Comparison of ENCODE assay signal across 1 cellular context in the genomic region with DNA sequence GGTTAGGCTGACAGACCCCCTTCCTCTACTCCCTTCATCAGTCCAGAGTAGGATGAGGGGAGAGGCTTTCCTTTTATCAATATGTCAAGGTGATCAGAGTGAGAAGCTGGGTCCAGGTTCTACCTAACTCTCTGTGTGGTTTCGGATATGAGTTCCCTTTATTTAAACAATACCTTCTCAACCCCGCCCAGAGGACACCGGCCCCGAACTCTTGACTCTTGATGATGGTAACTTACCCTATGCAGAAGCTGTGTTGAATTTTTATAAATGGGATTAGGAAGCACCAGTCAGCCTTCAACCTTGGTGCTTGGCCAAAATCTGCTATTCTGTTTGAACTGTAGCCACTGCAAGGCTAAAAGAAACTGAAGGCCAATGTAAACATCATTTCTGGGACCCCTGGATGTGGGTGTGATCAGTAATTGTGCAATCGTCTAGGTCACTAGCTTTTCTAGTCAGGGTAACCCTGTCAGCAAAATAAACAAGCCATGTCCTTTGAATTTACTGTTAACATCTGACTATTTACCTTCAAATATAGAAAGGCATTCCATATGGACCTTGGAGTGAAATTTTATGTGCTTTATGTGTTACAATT.
A peak's percentile ranks its signal among the peaks of the same experiment; 100 is the strongest.
TF ChIP-seq lines count a peak whose summit lies in the region.

No MANE protein-coding gene starts in this region.

TF ChIP-seq in HepG2, 621 proteins besides CTCF, POLR2A, EP300 and RAD21 (continued from another document and continues in another):
- TF ChIP-seq KLF16 (CRISPR knock-in tag; IDR thresholded peaks at IDR 0.05) = peak in 1 of 2 experiments; percentile 73; a peak in 2 of 4 replicates
- TF ChIP-seq ZNF607 (CRISPR knock-in tag; IDR thresholded peaks at IDR 0.05; ENCODE audit: borderline replicate concordance) = no peak
- TF ChIP-seq HNF1B (CRISPR knock-in tag; IDR thresholded peaks at IDR 0.05) = peak; percentile 58; the same call in 1 of the 2 replicates
- TF ChIP-seq NPAS2 (CRISPR knock-in tag; IDR thresholded peaks at IDR 0.05; ENCODE audit: borderline replicate concordance) = no peak
- TF ChIP-seq TFAP4 (IDR thresholded peaks at IDR 0.05; ENCODE audit: borderline replicate concordance, low read depth) = peak; percentile 30; the same call in 1 of the 2 replicates
- TF ChIP-seq MBD4 (IDR thresholded peaks at IDR 0.05; ENCODE audit: borderline replicate concordance, low read length) = no peak
- TF ChIP-seq MZF1 (CRISPR knock-in tag; IDR thresholded peaks at IDR 0.05; ENCODE audit: borderline replicate concordance) = no peak
- no peak for TF ChIP-seq ZNF670 (CRISPR knock-in tag; IDR thresholded peaks at IDR 0.05; ENCODE audit: borderline replicate concordance)
- peak; percentile 63 for TF ChIP-seq ZFY (CRISPR knock-in tag; IDR thresholded peaks at IDR 0.05)
- TF ChIP-seq ZNF780A (CRISPR knock-in tag; IDR thresholded peaks at IDR 0.05) = no peak
- TF ChIP-seq ZBTB21 (CRISPR knock-in tag; IDR thresholded peaks at IDR 0.05) = no peak
- no peak for TF ChIP-seq SYNCRIP (IDR thresholded peaks at IDR 0.05; ENCODE audit: insufficient read depth, low read depth, low read length)
- TF ChIP-seq PTBP1 (IDR thresholded peaks at IDR 0.05; ENCODE audit: low read depth, low read length, poor library complexity, severe bottlenecking) = no peak
- peak; percentile 24; the same call in 1 of the 2 replicates for TF ChIP-seq ZNF652 (CRISPR knock-in tag; IDR thresholded peaks at IDR 0.05; ENCODE audit: borderline replicate concordance, low read depth)
- 0 out of 2 replicates have a peak, but pooled peaks have one; percentile 32 for TF ChIP-seq ZNF557 (CRISPR knock-in tag; IDR thresholded peaks at IDR 0.05)
- peak; percentile 69 for TF ChIP-seq TRIM24 (CRISPR knock-in tag; IDR thresholded peaks at IDR 0.05)
- TF ChIP-seq SOX5 (CRISPR knock-in tag; IDR thresholded peaks at IDR 0.05; ENCODE audit: borderline replicate concordance) = peak; percentile 91
- TF ChIP-seq ZNF609 (CRISPR knock-in tag; IDR thresholded peaks at IDR 0.05; ENCODE audit: borderline replicate concordance) = peak; percentile 83; the same call in 1 of the 2 replicates
- TF ChIP-seq, protein P1, sequence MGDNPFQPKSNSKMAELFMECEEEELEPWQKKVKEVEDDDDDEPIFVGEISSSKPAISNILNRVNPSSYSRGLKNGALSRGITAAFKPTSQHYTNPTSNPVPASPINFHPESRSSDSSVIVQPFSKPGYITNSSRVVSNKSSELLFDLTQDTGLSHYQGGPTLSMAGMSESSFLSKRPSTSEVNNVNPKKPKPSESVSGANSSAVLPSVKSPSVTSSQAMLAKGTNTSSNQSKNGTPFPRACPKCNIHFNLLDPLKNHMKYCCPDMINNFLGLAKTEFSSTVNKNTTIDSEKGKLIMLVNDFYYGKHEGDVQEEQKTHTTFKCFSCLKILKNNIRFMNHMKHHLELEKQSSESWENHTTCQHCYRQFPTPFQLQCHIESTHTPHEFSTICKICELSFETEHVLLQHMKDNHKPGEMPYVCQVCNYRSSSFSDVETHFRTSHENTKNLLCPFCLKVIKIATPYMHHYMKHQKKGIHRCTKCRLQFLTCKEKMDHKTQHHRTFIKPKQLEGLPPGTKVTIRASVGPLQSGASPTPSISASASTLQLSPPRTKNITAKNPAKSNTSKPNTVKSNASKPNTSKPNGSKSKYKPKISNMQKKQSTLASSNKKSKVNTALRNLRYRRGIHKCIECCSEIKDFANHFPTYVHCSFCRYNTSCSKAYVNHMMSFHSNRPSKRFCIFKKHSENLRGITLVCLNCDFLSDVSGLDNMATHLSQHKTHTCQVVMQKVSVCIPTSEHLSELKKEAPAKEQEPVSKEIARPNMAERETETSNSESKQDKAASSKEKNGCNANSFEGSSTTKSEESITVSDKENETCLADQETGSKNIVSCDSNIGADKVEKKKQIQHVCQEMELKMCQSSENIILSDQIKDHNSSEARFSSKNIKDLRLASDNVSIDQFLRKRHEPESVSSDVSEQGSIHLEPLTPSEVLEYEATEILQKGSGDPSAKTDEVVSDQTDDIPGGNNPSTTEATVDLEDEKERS (CRISPR knock-in tag; IDR thresholded peaks at IDR 0.05) = peak; percentile 47; the same call in 1 of the 2 replicates
- peak; percentile 53; the same call in 1 of the 2 replicates for TF ChIP-seq FOXA1 (IDR thresholded peaks at IDR 0.05)
- peak; percentile 91 for TF ChIP-seq FOXA1 (CRISPR knock-in tag; IDR thresholded peaks at IDR 0.05)
- peak; percentile 86 for TF ChIP-seq HOXD1 (CRISPR knock-in tag; IDR thresholded peaks at IDR 0.05)
- no peak for TF ChIP-seq ZNF75D (CRISPR knock-in tag; IDR thresholded peaks at IDR 0.05; ENCODE audit: borderline replicate concordance)
- peak; percentile 92 for TF ChIP-seq CEBPG (CRISPR knock-in tag; IDR thresholded peaks at IDR 0.05)
- no peak for TF ChIP-seq ZNF121 (CRISPR knock-in tag; IDR thresholded peaks at IDR 0.05)
- TF ChIP-seq CHD4 (IDR thresholded peaks at IDR 0.05; ENCODE audit: borderline replicate concordance, low read length) = no peak
- TF ChIP-seq ETV6 (CRISPR knock-in tag; conservative IDR thresholded peaks at IDR 0.05) = no peak
- TF ChIP-seq YEATS4 (CRISPR knock-in tag; IDR thresholded peaks at IDR 0.05; ENCODE audit: borderline replicate concordance) = peak; percentile 53; the same call in 1 of the 2 replicates
- TF ChIP-seq FOXK1 (CRISPR knock-in tag; IDR thresholded peaks at IDR 0.05; ENCODE audit: borderline replicate concordance, low read depth) = peak; percentile 76; the same call in 1 of the 2 replicates
- TF ChIP-seq ZNF281 (CRISPR knock-in tag; IDR thresholded peaks at IDR 0.05; ENCODE audit: borderline replicate concordance) = 0 out of 2 replicates have a peak, but pooled peaks have one; percentile 16
- TF ChIP-seq, protein P2, sequence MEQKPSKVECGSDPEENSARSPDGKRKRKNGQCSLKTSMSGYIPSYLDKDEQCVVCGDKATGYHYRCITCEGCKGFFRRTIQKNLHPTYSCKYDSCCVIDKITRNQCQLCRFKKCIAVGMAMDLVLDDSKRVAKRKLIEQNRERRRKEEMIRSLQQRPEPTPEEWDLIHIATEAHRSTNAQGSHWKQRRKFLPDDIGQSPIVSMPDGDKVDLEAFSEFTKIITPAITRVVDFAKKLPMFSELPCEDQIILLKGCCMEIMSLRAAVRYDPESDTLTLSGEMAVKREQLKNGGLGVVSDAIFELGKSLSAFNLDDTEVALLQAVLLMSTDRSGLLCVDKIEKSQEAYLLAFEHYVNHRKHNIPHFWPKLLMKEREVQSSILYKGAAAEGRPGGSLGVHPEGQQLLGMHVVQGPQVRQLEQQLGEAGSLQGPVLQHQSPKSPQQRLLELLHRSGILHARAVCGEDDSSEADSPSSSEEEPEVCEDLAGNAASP (CRISPR knock-in tag; IDR thresholded peaks at IDR 0.05; ENCODE audit: borderline replicate concordance) = peak; percentile 80
- peak; percentile 87; the same call in 1 of the 2 replicates for TF ChIP-seq KLF12 (CRISPR knock-in tag; IDR thresholded peaks at IDR 0.05; ENCODE audit: borderline replicate concordance)
- peak; percentile 68; the same call in 1 of the 2 replicates for TF ChIP-seq KDM4B (CRISPR knock-in tag; IDR thresholded peaks at IDR 0.05)
- no peak for TF ChIP-seq ZFP36 (IDR thresholded peaks at IDR 0.05; ENCODE audit: borderline replicate concordance, low read depth, low read length, partially characterized antibody)
- 0 out of 2 replicates have a peak, but pooled peaks have one; percentile 47 for TF ChIP-seq ZMAT3 (CRISPR knock-in tag; conservative IDR thresholded peaks at IDR 0.05)
- no peak for TF ChIP-seq AGO1 (IDR thresholded peaks at IDR 0.05; ENCODE audit: low read depth, low read length, poor library complexity, severe bottlenecking)
- TF ChIP-seq REL (CRISPR knock-in tag; conservative IDR thresholded peaks at IDR 0.05) = no peak
- 0 out of 2 replicates have a peak, but pooled peaks have one; percentile 53 for TF ChIP-seq NCOA1 (CRISPR knock-in tag; IDR thresholded peaks at IDR 0.05)
- 0 out of 2 replicates have a peak, but pooled peaks have one; percentile 37 for TF ChIP-seq ZFP37 (CRISPR knock-in tag; IDR thresholded peaks at IDR 0.05; ENCODE audit: borderline replicate concordance)
- no peak for TF ChIP-seq ZNF44 (CRISPR knock-in tag; IDR thresholded peaks at IDR 0.05)
- TF ChIP-seq ZNF343 (CRISPR knock-in tag; IDR thresholded peaks at IDR 0.05) = no peak
- 0 out of 2 replicates have a peak, but pooled peaks have one; percentile 17 for TF ChIP-seq GATAD1 (CRISPR knock-in tag; IDR thresholded peaks at IDR 0.05)
- no peak for TF ChIP-seq ZNF333 (CRISPR knock-in tag; IDR thresholded peaks at IDR 0.05; ENCODE audit: borderline replicate concordance)
- no peak for TF ChIP-seq KDM5A (IDR thresholded peaks at IDR 0.05; ENCODE audit: borderline replicate concordance, low read length)
